ENCODE assay signal across 12 cellular contexts in genomic region chr12:94488449-94488848, GRCh38. TPM values are rescaled to one million over a fixed set of nuclear protein-coding genes. Genes with fewer than 3 reads are reported as not detected.
DNase-seq lines count a peak whose midpoint lies in the region; ATAC-seq and TF ChIP-seq lines count a peak whose summit lies in the region.
"Had no signal": no experiment of that assay in that cellular context is flagged by ENCODE, and none has a peak within 500 bp of the region (broad histone marks: within the 10 kb centered on the region; RNA-seq: fewer than 3 reads in every experiment).

No MANE protein-coding gene starts in this region.

- no peaks in the 10 kb centered on the region for H3K9me2 ChIP-seq in SK-N-SH

- H3K4me3 ChIP-seq in astrocyte of the spinal cord (ENCODE audit: low read depth, low read length) (no peak overlapping the region), SK-N-SH (ENCODE audit: low read depth in 2 of 2, low read length in 1 of 2) (no peak overlapping the region), dorsolateral prefrontal cortex (no peak overlapping the region)
- H3K4me3 ChIP-seq in CD4-positive, alpha-beta memory T cell (ENCODE audit: low read length in 2 of 2), result no peak overlapping the region
- H3K4me3 ChIP-seq: breast epithelium, heart right ventricle had no signal

- no peak for TF ChIP-seq RAD21 in SK-N-SH (IDR thresholded peaks at IDR 0.05; ENCODE audit: low read length)

- no peaks in the 10 kb centered on the region for H3K4me1 Mint-ChIP-seq in CD4-positive, alpha-beta memory T cell

- H3K4me3 Mint-ChIP-seq in CD4-positive, alpha-beta memory T cell, result no peak overlapping the region
- H3K4me3 Mint-ChIP-seq: nephron had no signal

- H2AFZ ChIP-seq in SK-N-SH (ENCODE audit: low read depth), result no peak overlapping the region

- H3K27ac Mint-ChIP-seq in CD4-positive, alpha-beta memory T cell, result no peak overlapping the region
- H3K27ac Mint-ChIP-seq: nephron had no signal

- no peaks in the 10 kb centered on the region for H3K9me3 ChIP-seq in SK-N-SH
- no peaks in the 10 kb centered on the region for H3K9me3 ChIP-seq in CD4-positive, alpha-beta memory T cell (ENCODE audit: control insufficient read depth in 1 of 2, low read length in 2 of 2)
- H3K9me3 ChIP-seq: breast epithelium, heart right ventricle had no signal

- H3K9ac ChIP-seq in SK-N-SH, result no peak overlapping the region

- intact Hi-C loops in head of caudate nucleus (cut with DNase I) (no loop called here), dorsolateral prefrontal cortex (cut with DNase I) (no loop called here)
- intact Hi-C loops in CD4-positive, alpha-beta memory T cell (cut with micrococcal nuclease), result no loop called here

- H3K36me3 ChIP-seq in SK-N-SH (replicated peaks in 1 of 2; ENCODE audit: control insufficient read depth in 1 of 2, insufficient read depth in 2 of 2, low read length in 1 of 2), result no peaks in the 10 kb centered on the region
- H3K36me3 ChIP-seq in CD4-positive, alpha-beta memory T cell (ENCODE audit: insufficient read depth, low read length), result no peaks in the 10 kb centered on the region
- H3K36me3 ChIP-seq: breast epithelium, heart right ventricle had no signal

- DNase-seq in astrocyte of the spinal cord (ENCODE audit: low read depth, low spot score) (peak; percentile 5), SK-N-SH (no peak), head of caudate nucleus (no peak), dorsolateral prefrontal cortex (no peak)
- DNase-seq in CD4-positive, alpha-beta memory T cell, result no peak
- DNase-seq: activated CD4-positive, alpha-beta T cell treated with anti-CD3 and anti-CD28 coated beads, Interleukin-2, amount 50 U/mL, for 4 hours; heart right ventricle had no signal

- no peak for TF ChIP-seq CTCF in astrocyte of the spinal cord (IDR thresholded peaks at IDR 0.05; ENCODE audit: low read depth, low read length)
- TF ChIP-seq CTCF in SK-N-SH (IDR thresholded peaks at IDR 0.05), result no peak
- TF ChIP-seq CTCF in dorsolateral prefrontal cortex (IDR thresholded peaks at IDR 0.05 in 54 of 56, conservative IDR thresholded peaks at IDR 0.05 in 2 of 56; ENCODE audit: low read depth in 1 of 56, partially characterized antibody in 56 of 56), result no peak

- no peak overlapping the region for H3K4me2 ChIP-seq in SK-N-SH

- H3K27ac ChIP-seq in SK-N-SH (ENCODE audit: low read depth in 2 of 2, low read length in 1 of 2) (no peak overlapping the region), dorsolateral prefrontal cortex (no peak overlapping the region)
- no peak overlapping the region for H3K27ac ChIP-seq in CD4-positive, alpha-beta memory T cell (ENCODE audit: low read depth, low read length)
- H3K27ac ChIP-seq: breast epithelium, heart right ventricle had no signal

- no peaks in the 10 kb centered on the region for H3K4me1 ChIP-seq in SK-N-SH (ENCODE audit: control insufficient read depth in 1 of 2, insufficient read depth in 2 of 2, low read depth in 1 of 2, low read length in 1 of 2)
- no peaks in the 10 kb centered on the region for H3K4me1 ChIP-seq in CD4-positive, alpha-beta memory T cell (ENCODE audit: insufficient read depth, low read length)
- H3K4me1 ChIP-seq: breast epithelium, heart right ventricle had no signal

- ATAC-seq in GM18517 (IDR thresholded peaks at IDR 0.05; ENCODE audit: unreplicated experiment), result peak; percentile 96
- peak; percentile 92 for ATAC-seq in GM21528 (IDR thresholded peaks at IDR 0.05; ENCODE audit: low FRiP score, unreplicated experiment)
- peak; percentile 99 for ATAC-seq in HG03354 (IDR thresholded peaks at IDR 0.05; ENCODE audit: poor library complexity, severe bottlenecking, unreplicated experiment)
- ATAC-seq: heart right ventricle had no signal

- in situ Hi-C loops in astrocyte of the spinal cord (cut with HindIII; ENCODE audit: low sequenced_read_pairs), result no loop called here

- H3K27me3 Mint-ChIP-seq in CD4-positive, alpha-beta memory T cell, result peaks cover 0 to 6% of the 10 kb centered on the region in 2 donors

- TF ChIP-seq EP300 in SK-N-SH (IDR thresholded peaks at IDR 0.05; ENCODE audit: borderline replicate concordance in 1 of 2, low read depth in 1 of 2, low read length in 1 of 2), result no peak

- CTCF ChIA-PET in SK-N-SH (lab: Yijun Ruan, JAX), result interaction anchor here (1.6 kb wide), 1 partner anchor 354 kb away, joined by 5 read pairs; no protein-coding TSS in a partner anchor
- CTCF ChIA-PET in CD4-positive, alpha-beta memory T cell (lab: Charles Lee; ENCODE audit: partially characterized antibody), result no interaction called here

- no peaks in the 10 kb centered on the region for H3K27me3 ChIP-seq in SK-N-SH (ENCODE audit: insufficient read depth)
- H3K27me3 ChIP-seq in dorsolateral prefrontal cortex, result no peaks in the 10 kb centered on the region
- no peaks in the 10 kb centered on the region for H3K27me3 ChIP-seq in CD4-positive, alpha-beta memory T cell (ENCODE audit: insufficient read depth, low read length)
- H3K27me3 ChIP-seq: breast epithelium, heart right ventricle had no signal

- no peaks in the 10 kb centered on the region for H4K20me1 ChIP-seq in SK-N-SH (ENCODE audit: insufficient read depth)

- POLR2A ChIA-PET in SK-N-SH (lab: Yijun Ruan, JAX), result no interaction called here
- POLR2A ChIA-PET in CD4-positive, alpha-beta memory T cell (lab: Charles Lee; ENCODE audit: partially characterized antibody), result no interaction called here

- no peaks in the 10 kb centered on the region for H3K36me3 Mint-ChIP-seq in CD4-positive, alpha-beta memory T cell

- H3K79me2 ChIP-seq in SK-N-SH (ENCODE audit: insufficient read depth), result no peaks in the 10 kb centered on the region

- no peaks in the 10 kb centered on the region for H3F3A ChIP-seq in SK-N-SH (replicated peaks; ENCODE audit: insufficient read depth)

- H3K9me3 Mint-ChIP-seq in CD4-positive, alpha-beta memory T cell, result peaks cover 0 to 3% (median 0%) of the 10 kb centered on the region in 8 donors
- H3K9me3 Mint-ChIP-seq: nephron had no signal

- 13% methylated on average over 2 of the region's 2 CpGs for WGBS in SK-N-SH (ENCODE audit: low lambda C conversion rate)

TF ChIP-seq in SK-N-SH, 30 proteins besides CTCF, POLR2A, EP300 and RAD21:
- TF ChIP-seq SMC3 (IDR thresholded peaks at IDR 0.05; ENCODE audit: low read depth, low read length), result no peak
- TF ChIP-seq YY1 (IDR thresholded peaks at IDR 0.05; ENCODE audit: low read depth), result no peak
- no peak for TF ChIP-seq TCF12 (IDR thresholded peaks at IDR 0.05)
- no peak for TF ChIP-seq NRF1 (IDR thresholded peaks at IDR 0.05; ENCODE audit: low read depth, low read length)
- no peak for TF ChIP-seq RXRA (IDR thresholded peaks at IDR 0.05; ENCODE audit: borderline replicate concordance, low read depth)
- TF ChIP-seq, protein P1, sequence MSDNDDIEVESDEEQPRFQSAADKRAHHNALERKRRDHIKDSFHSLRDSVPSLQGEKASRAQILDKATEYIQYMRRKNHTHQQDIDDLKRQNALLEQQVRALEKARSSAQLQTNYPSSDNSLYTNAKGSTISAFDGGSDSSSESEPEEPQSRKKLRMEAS (IDR thresholded peaks at IDR 0.05; ENCODE audit: low read depth), result no peak
- no peak for TF ChIP-seq FOSL2 (IDR thresholded peaks at IDR 0.05; ENCODE audit: borderline replicate concordance, low read depth)
- no peak for TF ChIP-seq SIN3A (IDR thresholded peaks at IDR 0.05; ENCODE audit: borderline replicate concordance, low read depth, low read length)
- no peak for TF ChIP-seq TAF1 (IDR thresholded peaks at IDR 0.05; ENCODE audit: borderline replicate concordance, low read depth, low read length)
- no peak for TF ChIP-seq MEF2A (IDR thresholded peaks at IDR 0.05; ENCODE audit: borderline replicate concordance, low read depth)
- TF ChIP-seq FOXJ3 (CRISPR knock-in tag; IDR thresholded peaks at IDR 0.05), result no peak
- no peak for TF ChIP-seq RCOR1 (IDR thresholded peaks at IDR 0.05; ENCODE audit: low read length)
- TF ChIP-seq MXI1 (IDR thresholded peaks at IDR 0.05; ENCODE audit: low read depth, low read length), result no peak
- TF ChIP-seq IRF3 (IDR thresholded peaks at IDR 0.05; ENCODE audit: low read depth, low read length), result no peak

RNA-seq across cellular contexts. Expression of gene CEP83, which starts 28.8 kb away (rescaled TPM):
- 2.5 and 4.2 TPM in 2 replicates for polyA plus RNA-seq in SK-N-SH (2012; rRNA removed)
- polyA plus RNA-seq in SK-N-SH (2012; cell fraction: cytosol; rRNA removed), result 2.8 and 3.6 TPM in 2 replicates
- polyA plus RNA-seq in SK-N-SH (2012; cell fraction: nucleus; rRNA removed), result 9.4 and 12.1 TPM in 2 replicates
- total RNA-seq in dorsolateral prefrontal cortex, result 10 to 100 TPM; 10.1 to 25.9 (median 16.7) TPM
- total RNA-seq in CD4-positive, alpha-beta memory T cell, result 10 to 100 TPM; 11.2 to 14.8 TPM
- polyA plus RNA-seq in CD4-positive, alpha-beta memory T cell, result 1 to 10 TPM; 3.6 to 6.5 TPM
